26 cellular contexts compared by ENCODE assay signal in genomic region chr2:160442603-160443002, GRCh38.
"Had no signal": no experiment of that assay in that cellular context is flagged by ENCODE, and none has a peak within 500 bp of the region (broad histone marks: within the 10 kb centered on the region; RNA-seq: fewer than 3 reads in every experiment).

No MANE protein-coding gene starts in this region.

- DNase-seq: activated CD4-positive, alpha-beta memory T cell treated with anti-CD3 and anti-CD28 coated beads, Interleukin-2, amount 10 ng/mL, durations not matched to agents 7 days and 5 days; activated CD4-positive, alpha-beta T cell treated with anti-CD3 and anti-CD28 coated beads for 36 hours; activated CD4-positive, alpha-beta T cell treated with anti-CD3 and anti-CD28 coated beads, Interleukin-2, amount 10 ng/mL, durations not matched to agents 24 days and 14 days; activated CD4-positive, CD25-positive, alpha-beta regulatory T cell; activated CD4-positive, CD25-positive, alpha-beta regulatory T cell treated with anti-CD3 and anti-CD28 coated beads, Interleukin-2, amount 50 U/mL, for 72 hours; activated CD8-positive, alpha-beta memory T cell treated with anti-CD3 and anti-CD28 coated beads, Interleukin-2, amount 50 U/mL, for 48 hours; activated gamma-delta T cell; activated naive CD4-positive, alpha-beta T cell; activated naive CD4-positive, alpha-beta T cell treated with anti-CD3 and anti-CD28 coated beads, Interleukin-2, amount 10 ng/mL, durations not matched to agents 7 days and 5 days; activated naive CD8-positive, alpha-beta T cell treated with anti-CD3 and anti-CD28 coated beads, Interleukin-2, amount 10 ng/mL, durations not matched to agents 7 days and 5 days; activated T-cell treated with anti-CD3 and anti-CD28 coated beads for 4 hours; activated T-cell treated with anti-CD3 and anti-CD28 coated beads, Interleukin-2, amount 50 U/mL, for 24 hours; activated T-cell treated with anti-CD3 and anti-CD28 coated beads, Interleukin-2, amount 50 U/mL, for 72 hours; brain microvascular endothelial cell; cortex of kidney; dermis blood vessel endothelial cell; effector CD4-positive, alpha-beta T cell; effector memory CD8-positive, alpha-beta T cell; erythroblast; esophagus squamous epithelium; foreskin melanocyte; T-helper 1 cell; T-helper 2 cell had no signal

- H3K4me1 ChIP-seq: esophagus squamous epithelium had no signal

- H3K36me3 ChIP-seq: brain microvascular endothelial cell had no signal

- H3K9me3 ChIP-seq: esophagus squamous epithelium, gastroesophageal sphincter had no signal

- H3K4me3 ChIP-seq: esophagus squamous epithelium, gastroesophageal sphincter had no signal

- H3K4me1 Mint-ChIP-seq: activated CD4-positive, alpha-beta memory T cell treated with anti-CD3 and anti-CD28 coated beads, Interleukin-2, amount 10 ng/mL, durations not matched to agents 7 days and 5 days had no signal

- H3K27ac ChIP-seq: brain microvascular endothelial cell, esophagus squamous epithelium had no signal

- H3K9me3 Mint-ChIP-seq: central memory CD8-positive, alpha-beta T cell; effector memory CD8-positive, alpha-beta T cell had no signal

- ATAC-seq: activated CD4-positive, alpha-beta T cell treated with anti-CD3 and anti-CD28 coated beads for 36 hours; activated naive CD4-positive, alpha-beta T cell treated with anti-CD3 and anti-CD28 coated beads, Interleukin-2, amount 50 U/mL, for 72 hours; activated T-cell treated with anti-CD3 and anti-CD28 coated beads, Interleukin-2, amount 50 U/mL, for 72 hours; effector memory CD8-positive, alpha-beta T cell; gastroesophageal sphincter had no signal

- H3K27me3 Mint-ChIP-seq: activated CD4-positive, alpha-beta memory T cell treated with anti-CD3 and anti-CD28 coated beads, Interleukin-2, amount 10 ng/mL, durations not matched to agents 7 days and 5 days; activated CD4-positive, alpha-beta T cell treated with anti-CD3 and anti-CD28 coated beads for 36 hours; activated CD4-positive, alpha-beta T cell treated with anti-CD3 and anti-CD28 coated beads, Interleukin-2, amount 10 ng/mL, durations not matched to agents 24 days and 14 days; activated naive CD4-positive, alpha-beta T cell treated with anti-CD3 and anti-CD28 coated beads, Interleukin-2, amount 10 ng/mL, durations not matched to agents 7 days and 5 days; activated naive CD8-positive, alpha-beta T cell treated with anti-CD3 and anti-CD28 coated beads, Interleukin-2, amount 10 ng/mL, durations not matched to agents 7 days and 5 days; activated T-cell treated with anti-CD3 and anti-CD28 coated beads, Interleukin-2, amount 50 U/mL, for 24 hours; central memory CD8-positive, alpha-beta T cell; effector memory CD8-positive, alpha-beta T cell had no signal

- H3K27ac Mint-ChIP-seq: activated CD4-positive, alpha-beta memory T cell treated with anti-CD3 and anti-CD28 coated beads, Interleukin-2, amount 10 ng/mL, durations not matched to agents 7 days and 5 days; activated CD4-positive, alpha-beta T cell treated with anti-CD3 and anti-CD28 coated beads for 36 hours; activated CD4-positive, alpha-beta T cell treated with anti-CD3 and anti-CD28 coated beads, Interleukin-2, amount 10 ng/mL, durations not matched to agents 24 days and 14 days; activated naive CD4-positive, alpha-beta T cell treated with anti-CD3 and anti-CD28 coated beads, Interleukin-2, amount 10 ng/mL, durations not matched to agents 7 days and 5 days; activated naive CD4-positive, alpha-beta T cell treated with anti-CD3 and anti-CD28 coated beads, Interleukin-2, amount 50 U/mL, for 72 hours; activated naive CD8-positive, alpha-beta T cell treated with anti-CD3 and anti-CD28 coated beads, Interleukin-2, amount 10 ng/mL, durations not matched to agents 7 days and 5 days; activated T-cell treated with anti-CD3 and anti-CD28 coated beads, Interleukin-2, amount 50 U/mL, for 24 hours; activated T-cell treated with anti-CD3 and anti-CD28 coated beads, Interleukin-2, amount 50 U/mL, for 72 hours; effector memory CD8-positive, alpha-beta T cell had no signal

- H3K27me3 ChIP-seq: brain microvascular endothelial cell, esophagus squamous epithelium, gastroesophageal sphincter had no signal

- H3K4me3 Mint-ChIP-seq: activated CD4-positive, alpha-beta memory T cell treated with anti-CD3 and anti-CD28 coated beads, Interleukin-2, amount 10 ng/mL, durations not matched to agents 7 days and 5 days; activated CD4-positive, alpha-beta T cell treated with anti-CD3 and anti-CD28 coated beads for 36 hours; activated CD4-positive, alpha-beta T cell treated with anti-CD3 and anti-CD28 coated beads, Interleukin-2, amount 10 ng/mL, durations not matched to agents 24 days and 14 days; activated naive CD4-positive, alpha-beta T cell treated with anti-CD3 and anti-CD28 coated beads, Interleukin-2, amount 10 ng/mL, durations not matched to agents 7 days and 5 days; activated naive CD8-positive, alpha-beta T cell treated with anti-CD3 and anti-CD28 coated beads, Interleukin-2, amount 10 ng/mL, durations not matched to agents 7 days and 5 days; activated T-cell treated with anti-CD3 and anti-CD28 coated beads, Interleukin-2, amount 50 U/mL, for 24 hours; activated T-cell treated with anti-CD3 and anti-CD28 coated beads, Interleukin-2, amount 50 U/mL, for 72 hours; central memory CD8-positive, alpha-beta T cell; effector memory CD8-positive, alpha-beta T cell had no signal
